1 cellular context compared by ENCODE assay signal in genomic region chr7:99211241-99211602, GRCh38.
TF ChIP-seq lines count a peak whose summit lies in the region.

No MANE protein-coding gene starts in this region.

TF ChIP-seq in HepG2, 621 proteins besides CTCF, POLR2A, EP300 and RAD21:
- TF ChIP-seq TRAFD1 (CRISPR knock-in tag; IDR thresholded peaks at IDR 0.05; ENCODE audit: borderline replicate concordance) (no peak), SPEN (CRISPR knock-in tag; IDR thresholded peaks at IDR 0.05; ENCODE audit: low read depth) (no peak), ZNF616 (CRISPR knock-in tag; IDR thresholded peaks at IDR 0.05; ENCODE audit: low read depth) (0 out of 2 replicates have a peak, but pooled peaks have one; percentile 39), ZNF720 (CRISPR knock-in tag; IDR thresholded peaks at IDR 0.05) (no peak), NFE2L2 (IDR thresholded peaks at IDR 0.05; ENCODE audit: low read length) (no peak), ZNF432 (CRISPR knock-in tag; IDR thresholded peaks at IDR 0.05; ENCODE audit: borderline replicate concordance) (no peak), SCMH1 (CRISPR knock-in tag; IDR thresholded peaks at IDR 0.05; ENCODE audit: borderline replicate concordance) (no peak), PITX1 (CRISPR knock-in tag; IDR thresholded peaks at IDR 0.05) (no peak), MTF1 (CRISPR knock-in tag; IDR thresholded peaks at IDR 0.05) (no peak), SSRP1 (CRISPR knock-in tag; IDR thresholded peaks at IDR 0.05) (peak; percentile 12; the same call in 1 of the 2 replicates), ZC3H4 (CRISPR knock-in tag; IDR thresholded peaks at IDR 0.05; ENCODE audit: borderline replicate concordance) (no peak), AGO2 (optimal IDR thresholded peaks at IDR 0.05; ENCODE audit: low read depth, low read length) (no peak), ATF4 (CRISPR knock-in tag; IDR thresholded peaks at IDR 0.05) (no peak), SMAD9 (CRISPR knock-in tag; IDR thresholded peaks at IDR 0.05) (no peak), ZBTB3 (CRISPR knock-in tag; IDR thresholded peaks at IDR 0.05; ENCODE audit: borderline replicate concordance, low read depth) (no peak), CEBPB (IDR thresholded peaks at IDR 0.05; ENCODE audit: borderline replicate concordance, low read depth, low read length) (no peak), ZNF34 (CRISPR knock-in tag; IDR thresholded peaks at IDR 0.05; ENCODE audit: borderline replicate concordance) (no peak), ZBTB49 (CRISPR knock-in tag; IDR thresholded peaks at IDR 0.05; ENCODE audit: borderline replicate concordance) (no peak), TBX2 (CRISPR knock-in tag; IDR thresholded peaks at IDR 0.05; ENCODE audit: borderline replicate concordance) (no peak), HNF4A (CRISPR knock-in tag; IDR thresholded peaks at IDR 0.05) (no peak), ZNF703 (CRISPR knock-in tag; IDR thresholded peaks at IDR 0.05; ENCODE audit: borderline replicate concordance) (no peak), ZFP90 (CRISPR knock-in tag; IDR thresholded peaks at IDR 0.05; ENCODE audit: borderline replicate concordance) (no peak), MXD1 (CRISPR knock-in tag; IDR thresholded peaks at IDR 0.05) (no peak), ZNF121 (CRISPR knock-in tag; IDR thresholded peaks at IDR 0.05) (peak; percentile 66; the same call in 1 of the 2 replicates), RCOR2 (CRISPR knock-in tag; IDR thresholded peaks at IDR 0.05) (no peak), YY1 (IDR thresholded peaks at IDR 0.05; ENCODE audit: insufficient read depth, insufficient replicate concordance, low read depth, low read length) (no peak), MAZ (IDR thresholded peaks at IDR 0.05; ENCODE audit: borderline replicate concordance, low read depth, low read length) (no peak), MAZ (CRISPR knock-in tag; IDR thresholded peaks at IDR 0.05; ENCODE audit: low read depth) (0 out of 2 replicates have a peak, but pooled peaks have one; percentile 2)
- TF ChIP-seq, protein P1, sequence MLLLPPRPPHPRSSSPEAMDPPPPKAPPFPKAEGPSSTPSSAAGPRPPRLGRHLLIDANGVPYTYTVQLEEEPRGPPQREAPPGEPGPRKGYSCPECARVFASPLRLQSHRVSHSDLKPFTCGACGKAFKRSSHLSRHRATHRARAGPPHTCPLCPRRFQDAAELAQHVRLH (CRISPR knock-in tag; IDR thresholded peaks at IDR 0.05; ENCODE audit: borderline replicate concordance, low read depth), result no peak
- TF ChIP-seq, protein P2, sequence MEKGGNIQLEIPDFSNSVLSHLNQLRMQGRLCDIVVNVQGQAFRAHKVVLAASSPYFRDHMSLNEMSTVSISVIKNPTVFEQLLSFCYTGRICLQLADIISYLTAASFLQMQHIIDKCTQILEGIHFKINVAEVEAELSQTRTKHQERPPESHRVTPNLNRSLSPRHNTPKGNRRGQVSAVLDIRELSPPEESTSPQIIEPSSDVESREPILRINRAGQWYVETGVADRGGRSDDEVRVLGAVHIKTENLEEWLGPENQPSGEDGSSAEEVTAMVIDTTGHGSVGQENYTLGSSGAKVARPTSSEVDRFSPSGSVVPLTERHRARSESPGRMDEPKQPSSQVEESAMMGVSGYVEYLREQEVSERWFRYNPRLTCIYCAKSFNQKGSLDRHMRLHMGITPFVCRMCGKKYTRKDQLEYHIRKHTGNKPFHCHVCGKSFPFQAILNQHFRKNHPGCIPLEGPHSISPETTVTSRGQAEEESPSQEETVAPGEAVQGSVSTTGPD (CRISPR knock-in tag; IDR thresholded peaks at IDR 0.05), result no peak
- TF ChIP-seq, protein P3, sequence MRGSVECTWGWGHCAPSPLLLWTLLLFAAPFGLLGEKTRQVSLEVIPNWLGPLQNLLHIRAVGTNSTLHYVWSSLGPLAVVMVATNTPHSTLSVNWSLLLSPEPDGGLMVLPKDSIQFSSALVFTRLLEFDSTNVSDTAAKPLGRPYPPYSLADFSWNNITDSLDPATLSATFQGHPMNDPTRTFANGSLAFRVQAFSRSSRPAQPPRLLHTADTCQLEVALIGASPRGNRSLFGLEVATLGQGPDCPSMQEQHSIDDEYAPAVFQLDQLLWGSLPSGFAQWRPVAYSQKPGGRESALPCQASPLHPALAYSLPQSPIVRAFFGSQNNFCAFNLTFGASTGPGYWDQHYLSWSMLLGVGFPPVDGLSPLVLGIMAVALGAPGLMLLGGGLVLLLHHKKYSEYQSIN (CRISPR knock-in tag; IDR thresholded peaks at IDR 0.05; ENCODE audit: borderline replicate concordance), result no peak
- TF ChIP-seq, protein P4, sequence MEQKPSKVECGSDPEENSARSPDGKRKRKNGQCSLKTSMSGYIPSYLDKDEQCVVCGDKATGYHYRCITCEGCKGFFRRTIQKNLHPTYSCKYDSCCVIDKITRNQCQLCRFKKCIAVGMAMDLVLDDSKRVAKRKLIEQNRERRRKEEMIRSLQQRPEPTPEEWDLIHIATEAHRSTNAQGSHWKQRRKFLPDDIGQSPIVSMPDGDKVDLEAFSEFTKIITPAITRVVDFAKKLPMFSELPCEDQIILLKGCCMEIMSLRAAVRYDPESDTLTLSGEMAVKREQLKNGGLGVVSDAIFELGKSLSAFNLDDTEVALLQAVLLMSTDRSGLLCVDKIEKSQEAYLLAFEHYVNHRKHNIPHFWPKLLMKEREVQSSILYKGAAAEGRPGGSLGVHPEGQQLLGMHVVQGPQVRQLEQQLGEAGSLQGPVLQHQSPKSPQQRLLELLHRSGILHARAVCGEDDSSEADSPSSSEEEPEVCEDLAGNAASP (CRISPR knock-in tag; IDR thresholded peaks at IDR 0.05; ENCODE audit: borderline replicate concordance), result no peak
- TF ChIP-seq, protein P5, sequence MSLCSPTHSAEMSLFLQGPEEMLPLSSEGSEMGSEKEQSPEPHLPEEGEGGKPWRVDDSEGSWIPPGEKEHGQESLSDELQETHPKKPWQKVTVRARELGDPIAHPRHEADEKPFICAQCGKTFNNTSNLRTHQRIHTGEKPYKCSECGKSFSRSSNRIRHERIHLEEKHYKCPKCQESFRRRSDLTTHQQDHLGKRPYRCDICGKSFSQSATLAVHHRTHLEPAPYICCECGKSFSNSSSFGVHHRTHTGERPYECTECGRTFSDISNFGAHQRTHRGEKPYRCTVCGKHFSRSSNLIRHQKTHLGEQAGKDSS (CRISPR knock-in tag; IDR thresholded peaks at IDR 0.05; ENCODE audit: borderline replicate concordance, low read depth), result no peak
- TF ChIP-seq, protein P6, sequence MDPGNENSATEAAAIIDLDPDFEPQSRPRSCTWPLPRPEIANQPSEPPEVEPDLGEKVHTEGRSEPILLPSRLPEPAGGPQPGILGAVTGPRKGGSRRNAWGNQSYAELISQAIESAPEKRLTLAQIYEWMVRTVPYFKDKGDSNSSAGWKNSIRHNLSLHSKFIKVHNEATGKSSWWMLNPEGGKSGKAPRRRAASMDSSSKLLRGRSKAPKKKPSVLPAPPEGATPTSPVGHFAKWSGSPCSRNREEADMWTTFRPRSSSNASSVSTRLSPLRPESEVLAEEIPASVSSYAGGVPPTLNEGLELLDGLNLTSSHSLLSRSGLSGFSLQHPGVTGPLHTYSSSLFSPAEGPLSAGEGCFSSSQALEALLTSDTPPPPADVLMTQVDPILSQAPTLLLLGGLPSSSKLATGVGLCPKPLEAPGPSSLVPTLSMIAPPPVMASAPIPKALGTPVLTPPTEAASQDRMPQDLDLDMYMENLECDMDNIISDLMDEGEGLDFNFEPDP (CRISPR knock-in tag; conservative IDR thresholded peaks at IDR 0.05), result no peak
